In genomic region chr14:104874571-104875411, GRCh38 we compare ENCODE assay signal across 17 cellular contexts. TPM values are rescaled to one million over a fixed set of nuclear protein-coding genes. Genes with fewer than 3 reads are reported as not detected.
DNase-seq lines count a peak whose midpoint lies in the region; ATAC-seq, FAIRE-seq and TF ChIP-seq lines count a peak whose summit lies in the region.
"Had no signal": no experiment of that assay in that cellular context is flagged by ENCODE, and none has a peak within 500 bp of the region (broad histone marks: within the 10 kb centered on the region; RNA-seq: fewer than 3 reads in every experiment).

No MANE protein-coding gene starts in this region.

- H3K14ac ChIP-seq in H9 (ENCODE audit: insufficient read depth, low read length): peak overlapping the region; percentile 54; the same call in 1 of the 2 replicates

- POLR2A ChIA-PET in K562 (lab: Yijun Ruan, JAX): no interaction called here
- POLR2A ChIA-PET in naive thymus-derived CD4-positive, alpha-beta T cell (lab: Charles Lee): no interaction called here

- H3K4me3 ChIP-seq in BE2C (ENCODE audit: low read depth, low read length): no peak overlapping the region
- H3K4me3 ChIP-seq in K562: no peak overlapping the region
- H3K4me3 ChIP-seq in naive thymus-derived CD4-positive, alpha-beta T cell (ENCODE audit: low read length): no peak overlapping the region
- H3K4me3 ChIP-seq: HAP-1, PC-9 had no signal

- 0 out of 2 replicates have a peak overlapping the region, but pooled peaks have one; percentile 9 for H2BK15ac ChIP-seq in H9 (ENCODE audit: low read depth, low read length)

- no peak overlapping the region for H4K91ac ChIP-seq in H9 (ENCODE audit: insufficient read length, low read depth, low read length)

- peaks cover 4% of the 10 kb centered on the region for H3K23me2 ChIP-seq in H9 (ENCODE audit: insufficient read length, low read depth, low read length, poor library complexity, severe bottlenecking)

- H3K4me2 ChIP-seq in H9 (ENCODE audit: insufficient read depth, insufficient read length, low read length) (no peak overlapping the region), K562 (ENCODE audit: insufficient read depth, low read length) (no peak overlapping the region)
- H3K4me2 ChIP-seq: PC-9, SK-N-SH had no signal

- H4K20me1 ChIP-seq in H9 (ENCODE audit: control insufficient read depth, insufficient read depth, insufficient read length): no peaks in the 10 kb centered on the region
- H4K20me1 ChIP-seq in K562 (replicated peaks; ENCODE audit: control insufficient read depth, insufficient read depth, low read length): no peaks in the 10 kb centered on the region

- no peaks in the 10 kb centered on the region; a peak in 2 of 5 replicates for H3K9me3 Mint-ChIP-seq in H9
- peaks cover 0 to 2% (median 0%) of the 10 kb centered on the region in 11 donors for H3K9me3 Mint-ChIP-seq in naive thymus-derived CD4-positive, alpha-beta T cell

- DNase-seq in BE2C: peak; percentile 5
- no peak for DNase-seq in H9
- DNase-seq in K562 (ENCODE audit: extremely low read depth in 1 of 4, low spot score in 3 of 4): no peak
- peak; percentile 52 for DNase-seq in myocyte (ENCODE audit: low read depth)
- no peak for DNase-seq in naive thymus-derived CD4-positive, alpha-beta T cell
- DNase-seq: Karpas-422, MM.1S, NCI-H1105, NCI-H1694 treated with DMSO at 0.1 percent for 48 hours, NCI-H446, PC-9, SK-N-SH had no signal

- TF ChIP-seq EP300 in K562 (IDR thresholded peaks at IDR 0.05; ENCODE audit: low read length): no peak

- peak overlapping the region; percentile 23 for H3K18ac ChIP-seq in H9 (ENCODE audit: insufficient read length, low read depth, low read length)

- no peak overlapping the region for H2AK5ac ChIP-seq in H9 (ENCODE audit: insufficient read length, low read length)

- peaks cover 11% of the 10 kb centered on the region for H3K4me1 ChIP-seq in BE2C
- no peaks in the 10 kb centered on the region; the same call in 1 of the 2 replicates for H3K4me1 ChIP-seq in H9 (ENCODE audit: insufficient read depth, low read length)
- H3K4me1 ChIP-seq in K562 (replicated peaks in 1 of 2; ENCODE audit: control insufficient read depth in 2 of 2, insufficient read depth in 2 of 2, low read length in 2 of 2): peaks cover 0 to 71% of the 10 kb centered on the region in 2 experiments; a peak in 3 of 5 replicates
- H3K4me1 ChIP-seq in naive thymus-derived CD4-positive, alpha-beta T cell (ENCODE audit: control insufficient read depth in 2 of 2, insufficient read depth in 2 of 2, low read length in 2 of 2): no peaks in the 10 kb centered on the region
- H3K4me1 ChIP-seq: HAP-1 had no signal

- H3K4ac ChIP-seq in H9 (ENCODE audit: low read depth, low read length): no peak overlapping the region

- peaks cover 3% of the 10 kb centered on the region; the same call in 1 of the 2 replicates for H3K79me2 ChIP-seq in H9 (ENCODE audit: insufficient read depth, low read length)
- H3K79me2 ChIP-seq in K562 (ENCODE audit: control insufficient read depth, insufficient read depth, low read length): no peaks in the 10 kb centered on the region; the same call in 2 of the 3 replicates

- H2BK5ac ChIP-seq in H9 (ENCODE audit: insufficient read length, low read length): no peak overlapping the region

- in situ Hi-C loops in K562 (cut with MboI): no loop called here

- no peak overlapping the region for H3K27ac ChIP-seq in H9 (ENCODE audit: insufficient read length, low read depth, low read length)
- H3K27ac ChIP-seq in K562 (ENCODE audit: extremely low read depth, low read depth, low read length): no peak overlapping the region
- no peak overlapping the region for H3K27ac ChIP-seq in naive thymus-derived CD4-positive, alpha-beta T cell (ENCODE audit: low read depth, low read length)
- H3K27ac ChIP-seq: HL-60, PC-9 had no signal

- H3K9me1 ChIP-seq in K562 (ENCODE audit: control insufficient read depth, insufficient read depth, low read length): no peaks in the 10 kb centered on the region

- no peak overlapping the region for H2BK20ac ChIP-seq in H9 (ENCODE audit: low read depth, low read length, poor library complexity, severe bottlenecking)

- CTCF ChIA-PET in K562 (lab: Yijun Ruan, JAX; ENCODE audit: low intra/inter-chr PET ratio): no interaction called here
- CTCF ChIA-PET in naive thymus-derived CD4-positive, alpha-beta T cell (lab: Charles Lee): interaction anchor here (0.6 kb wide), 1 partner anchor 121 kb away, joined by 3 read pairs; no protein-coding TSS in a partner anchor

- no peak overlapping the region for H4K5ac ChIP-seq in H9 (ENCODE audit: insufficient read length, low read depth, low read length)

- H3K36me3 ChIP-seq in BE2C (no peaks in the 10 kb centered on the region), K562 (ENCODE audit: control insufficient read depth, insufficient read depth, low read length) (no peaks in the 10 kb centered on the region; the same call in 2 of the 3 replicates)
- no peaks in the 10 kb centered on the region for H3K36me3 ChIP-seq in naive thymus-derived CD4-positive, alpha-beta T cell (ENCODE audit: control insufficient read depth in 2 of 3, insufficient read depth in 3 of 3, low read length in 3 of 3)
- H3K36me3 ChIP-seq: HAP-1 had no signal

- no CpG with 5 or more reads among the region's 16 CpGs for WGBS in H9 (ENCODE audit: extremely low coverage, insufficient read length, low lambda C conversion rate)
- WGBS in K562 (ENCODE audit: insufficient coverage, low coverage, missing lambda C conversion rate): 67% methylated on average over 6 of the region's 16 CpGs

- peaks cover 10 to 26% of the 10 kb centered on the region in 2 experiments for H3K4me1 Mint-ChIP-seq in H9
- H3K4me1 Mint-ChIP-seq in naive thymus-derived CD4-positive, alpha-beta T cell: peaks cover 0 to 8% (median 4%) of the 10 kb centered on the region in 7 donors

- H2AFZ ChIP-seq in H9 (ENCODE audit: low read length) (no peak overlapping the region), K562 (ENCODE audit: low read depth, low read length) (no peak overlapping the region)
- H2AFZ ChIP-seq: PC-9 had no signal

- peaks cover 0 to 4% (median 3%) of the 10 kb centered on the region in 3 experiments; a peak in 4 of 7 replicates for H3K36me3 Mint-ChIP-seq in H9 (ENCODE audit: insufficient read depth in 1 of 3, low read depth in 3 of 3)
- H3K36me3 Mint-ChIP-seq in naive thymus-derived CD4-positive, alpha-beta T cell: no peaks in the 10 kb centered on the region

- intact Hi-C loops in K562 (cut with micrococcal nuclease): loop anchor here (10.0 kb wide), 1 partner anchor 110 kb away; no protein-coding TSS in a partner anchor
- intact Hi-C loops in naive thymus-derived CD4-positive, alpha-beta T cell (cut with micrococcal nuclease): loop anchor here in 1 of 2 donors (5.0 kb wide), 1 partner anchor 122 kb away; the partner anchor contains the start of gene SIVA1

- H4K8ac ChIP-seq in H9 (replicated peaks; ENCODE audit: insufficient read length, low read depth, low read length): no peak overlapping the region

- no peak overlapping the region for H2BK12ac ChIP-seq in H9 (ENCODE audit: insufficient read length, low read depth, low read length)

- H2BK120ac ChIP-seq in H9 (ENCODE audit: low read depth, low read length, poor library complexity, severe bottlenecking): no peak overlapping the region

- ATAC-seq in K562 (no peak), GM18868 (IDR thresholded peaks at IDR 0.05; ENCODE audit: unreplicated experiment) (no peak), HG03520 (IDR thresholded peaks at IDR 0.05; ENCODE audit: unreplicated experiment) (no peak)
- no peak for ATAC-seq in naive thymus-derived CD4-positive, alpha-beta T cell

- no peak overlapping the region for H3K4me3 Mint-ChIP-seq in H9
- no peak overlapping the region for H3K4me3 Mint-ChIP-seq in naive thymus-derived CD4-positive, alpha-beta T cell

- FAIRE-seq in K562 (lab: Jason Lieb, UNC): no peak

- no TSS peak for BruUV-seq in K562 (replicated peaks; lab: Mats Ljungman, UMichigan)

- no peak for TF ChIP-seq RAD21 in K562 (CRISPR knock-in tag; conservative IDR thresholded peaks at IDR 0.05 in 1 of 2, IDR thresholded peaks at IDR 0.05 in 1 of 2)

- TF ChIP-seq CTCF in BE2C (IDR thresholded peaks at IDR 0.05; ENCODE audit: low read depth, low read length) (no peak), H9 (conservative IDR thresholded peaks at IDR 0.05) (no peak), K562 (IDR thresholded peaks at IDR 0.05 in 2 of 3, conservative IDR thresholded peaks at IDR 0.05 in 1 of 3; ENCODE audit: insufficient read depth in 2 of 3, low read depth in 1 of 3, low read length in 3 of 3) (no peak)

- no peak for TF ChIP-seq POLR2A in K562 (conservative IDR thresholded peaks at IDR 0.05)

- H3K23ac ChIP-seq in H9 (ENCODE audit: insufficient read length, low read depth, low read length): no peak overlapping the region

- H3K27me3 ChIP-seq in BE2C: no peaks in the 10 kb centered on the region
- H3K27me3 ChIP-seq in H9 (ENCODE audit: insufficient read depth, low read length): no peaks in the 10 kb centered on the region
- no peaks in the 10 kb centered on the region for H3K27me3 ChIP-seq in K562 (ENCODE audit: control insufficient read depth in 2 of 2, insufficient read depth in 2 of 2, low read length in 2 of 2)
- no peaks in the 10 kb centered on the region for H3K27me3 ChIP-seq in naive thymus-derived CD4-positive, alpha-beta T cell (ENCODE audit: control insufficient read depth in 2 of 2, insufficient read depth in 2 of 2, low read length in 2 of 2)

- H3T11ph ChIP-seq in H9 (ENCODE audit: low read length): no peak overlapping the region

- H3K9me3 ChIP-seq in BE2C (no peaks in the 10 kb centered on the region), H9 (ENCODE audit: control insufficient read depth, low read depth, low read length) (no peaks in the 10 kb centered on the region), K562 (replicated peaks; ENCODE audit: control insufficient read depth, insufficient read depth, low read depth, low read length) (no peaks in the 10 kb centered on the region)
- H3K9me3 ChIP-seq in naive thymus-derived CD4-positive, alpha-beta T cell (ENCODE audit: control insufficient read depth in 2 of 3, low read length in 3 of 3): no peaks in the 10 kb centered on the region
- H3K9me3 ChIP-seq: HAP-1, SK-N-SH had no signal

- H3K56ac ChIP-seq in H9 (ENCODE audit: insufficient read length, low read depth, low read length): no peak overlapping the region

- no peak overlapping the region for H3K27ac Mint-ChIP-seq in H9
- H3K27ac Mint-ChIP-seq in naive thymus-derived CD4-positive, alpha-beta T cell: no peak overlapping the region

- no peaks in the 10 kb centered on the region for H3K79me1 ChIP-seq in H9 (ENCODE audit: insufficient read depth, low read depth, low read length, poor library complexity, severe bottlenecking)

- H3K9ac ChIP-seq in H9 (ENCODE audit: extremely low read depth, insufficient read length, low read length) (no peak overlapping the region), K562 (ENCODE audit: insufficient read depth in 1 of 2, low read depth in 2 of 2, low read length in 2 of 2) (peak overlapping the region in 1 of 2 experiments; percentile 71; a peak in 2 of 4 replicates)
- H3K9ac ChIP-seq: SK-N-SH had no signal

- no peaks in the 10 kb centered on the region for H3K27me3 Mint-ChIP-seq in H9 (ENCODE audit: low read depth)
- H3K27me3 Mint-ChIP-seq in naive thymus-derived CD4-positive, alpha-beta T cell: no peaks in the 10 kb centered on the region

RNA-seq across cellular contexts. Expression of gene CEP170B, which starts 9.7 kb away (rescaled TPM):
- polyA plus RNA-seq in BE2C (2012; ENCODE audit: insufficient read depth, insufficient read length, low read depth): 3.4 TPM
- total RNA-seq in H9 (2021): 28.5 and 28.8 TPM in 2 replicates
- 12.4 and 32.4 TPM in 2 replicates for total RNA-seq in K562 (2011; cell fraction: chromatin; rRNA removed; ENCODE audit: low replicate concordance)
- total RNA-seq in K562 (2011; cell fraction: nucleolus; rRNA removed): 19.7 and 19.8 TPM in 2 replicates
- total RNA-seq in K562 (2011; cell fraction: nucleoplasm; rRNA removed): 9.8 and 13.9 TPM in 2 replicates
- 3.6 and 4.8 TPM in 2 replicates for total RNA-seq in K562 (2014; rRNA removed)
- 0.99 and 1.2 TPM in 2 replicates for total RNA-seq in K562 (2014; rRNA removed; fragmentation: Illumina TruSeq; extraction: Trizol)
- 2.9 and 3.5 TPM in 2 replicates for total RNA-seq in K562 (2015; rRNA removed; fragmentation: Illumina TruSeq; extraction: Trizol)
- total RNA-seq in K562 (2021): 7.5 and 10.2 TPM in 2 replicates
- polyA plus RNA-seq in K562 (2011; rRNA removed): 2.2 and 2.7 TPM in 2 replicates
- 2.4 and 6.4 TPM in 2 replicates for polyA plus RNA-seq in K562 (2011; cell fraction: cytosol; rRNA removed)
- polyA plus RNA-seq in K562 (2011; cell fraction: nucleus; rRNA removed): 10.4 and 24.0 TPM in 2 replicates
- 5.5 and 6.7 TPM in 2 replicates for polyA plus RNA-seq in K562 (2012)
- 1.7 and 4.1 TPM in 2 replicates for polyA plus RNA-seq in K562 (2014; fragmentation: Illumina TruSeq; extraction: Trizol)
- polyA plus RNA-seq in K562 (2014; fragmentation: Nextera tagmentation; extraction: Ambion mirVana): under 1 TPM; 0.01 to 0.03 TPM
- polyA plus RNA-seq in K562 (2014; rRNA removed): 7.6 and 8.9 TPM in 2 replicates
- polyA minus RNA-seq in K562 (2011; rRNA and poly(A)+ RNA removed): 0.72 and 1.6 TPM in 2 replicates
- polyA minus RNA-seq in K562 (2011; cell fraction: cytosol; rRNA and poly(A)+ RNA removed): 1.9 and 2.7 TPM in 2 replicates
- 3.1 and 3.4 TPM in 2 replicates for polyA minus RNA-seq in K562 (2011; cell fraction: nucleus; rRNA and poly(A)+ RNA removed)
- 45.5 and 58.2 TPM in 2 replicates for total RNA-seq in myocyte
- polyA plus RNA-seq in myocyte (2012): 33.4 TPM
- 1 to 10 TPM in 4 of 5 experiments, under 1 TPM in 1; 1.00 to 4.1 (median 2.5) TPM for total RNA-seq in naive thymus-derived CD4-positive, alpha-beta T cell
- polyA plus RNA-seq in naive thymus-derived CD4-positive, alpha-beta T cell: under 1 TPM; 0.05 TPM

RNA-seq across cellular contexts. Expression of gene PLD4, which starts 49.9 kb away (rescaled TPM):
- polyA plus RNA-seq in BE2C (2012; ENCODE audit: insufficient read depth, insufficient read length, low read depth): 1.9 TPM
- total RNA-seq in H9 (2021) (not detected in 2 replicates), K562 (2014; rRNA removed) (not detected in 2 replicates), K562 (2014; rRNA removed; fragmentation: Illumina TruSeq; extraction: Trizol) (not detected in 2 replicates), K562 (2015; rRNA removed; fragmentation: Illumina TruSeq; extraction: Trizol) (0.08 and 0.18 TPM in 2 replicates), K562 (2021) (0.24 TPM in 1 of 2 replicates, not detected in the other), myocyte (0.10 TPM in 1 of 2 replicates, not detected in the other)
- total RNA-seq in K562 (2011; cell fraction: chromatin; rRNA removed; ENCODE audit: low replicate concordance): 0.05 and 0.14 TPM in 2 replicates
- 0.13 TPM in 1 of 2 replicates, not detected in the other for total RNA-seq in K562 (2011; cell fraction: nucleolus; rRNA removed)
- 0.07 and 0.15 TPM in 2 replicates for total RNA-seq in K562 (2011; cell fraction: nucleoplasm; rRNA removed)
- polyA plus RNA-seq in K562 (2011; rRNA removed) (not detected in 2 replicates), K562 (2014; fragmentation: Illumina TruSeq; extraction: Trizol) (0.19 TPM in 1 of 2 replicates, not detected in the other), K562 (2014; fragmentation: Nextera tagmentation; extraction: Ambion mirVana) (not detected), K562 (2014; rRNA removed) (0.03 TPM in 1 of 2 replicates, not detected in the other)
- not detected in 2 replicates for polyA plus RNA-seq in K562 (2011; cell fraction: cytosol; rRNA removed)
- 0.03 and 0.11 TPM in 2 replicates for polyA plus RNA-seq in K562 (2011; cell fraction: nucleus; rRNA removed)
- 0.13 and 0.29 TPM in 2 replicates for polyA plus RNA-seq in K562 (2012)
- not detected in 2 replicates for polyA minus RNA-seq in K562 (2011; rRNA and poly(A)+ RNA removed)
- not detected in 2 replicates for polyA minus RNA-seq in K562 (2011; cell fraction: cytosol; rRNA and poly(A)+ RNA removed)
- 0.11 TPM in 1 of 2 replicates, not detected in the other for polyA minus RNA-seq in K562 (2011; cell fraction: nucleus; rRNA and poly(A)+ RNA removed)
- 0.19 TPM for polyA plus RNA-seq in myocyte (2012)
- total RNA-seq in naive thymus-derived CD4-positive, alpha-beta T cell: 10 to 100 TPM in 1 of 5 experiments, 1 to 10 TPM in 2, under 1 TPM in 2; 0.10 to 32.0 (median 1.2) TPM
- under 1 TPM in 1 of 2 donors, not detected in 1; 0.35 TPM for polyA plus RNA-seq in naive thymus-derived CD4-positive, alpha-beta T cell
- total RNA-seq: Daoy, PC-9 had no signal

Comparison
In these comparisons a context has a peak if more than half of its experiments do, and no peak if none do; other contexts are left out.
1. DNase-seq: peak in BE2C (single experiment) and myocyte (single experiment); none in H9 (single experiment), K562 (0 of 4) and naive thymus-derived CD4-positive, alpha-beta T cell (0 of 9).